In the genomic region with DNA sequence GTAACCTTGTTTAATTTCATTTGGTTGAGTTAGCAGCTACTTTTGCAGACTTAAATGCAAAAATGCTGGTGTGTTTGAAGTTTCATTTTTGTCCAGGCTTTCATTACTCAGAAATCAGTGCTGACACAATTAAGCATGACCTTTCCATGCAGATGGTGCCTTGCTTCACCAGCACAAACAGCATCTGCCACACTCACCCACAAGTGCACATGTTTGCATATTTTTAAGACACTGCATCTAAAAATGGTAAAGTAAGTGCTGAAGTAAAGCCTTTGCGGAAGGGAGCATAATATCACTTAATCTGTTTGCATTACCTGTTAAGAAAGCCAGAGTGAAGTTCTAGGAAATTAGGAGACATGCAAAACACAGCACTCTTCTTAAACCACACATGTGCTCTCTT, we compare ENCODE assay signal across 19 cellular contexts. TPM values are rescaled to one million over a fixed set of nuclear protein-coding genes. Genes with fewer than 3 reads are reported as not detected.
DNase-seq lines count a peak whose midpoint lies in the region; TF ChIP-seq lines count a peak whose summit lies in the region.
"Had no signal": no experiment of that assay in that cellular context is flagged by ENCODE, and none has a peak within 500 bp of the region (broad histone marks: within the 10 kb centered on the region; RNA-seq: fewer than 3 reads in every experiment).

No MANE protein-coding gene starts in this region.

- H2BK5ac ChIP-seq in H9 (ENCODE audit: insufficient read length, low read length): no peak overlapping the region

- no peak overlapping the region for H3K4me2 ChIP-seq in H9 (ENCODE audit: insufficient read depth, insufficient read length, low read length)

- H3K4me3 ChIP-seq in endocrine pancreas (ENCODE audit: control insufficient read depth, insufficient read depth, low read length): peak overlapping the region; percentile 14

- no peak overlapping the region for H3K9ac ChIP-seq in endocrine pancreas (ENCODE audit: control insufficient read depth, insufficient read depth, low read length)
- no peak overlapping the region for H3K9ac ChIP-seq in H9 (ENCODE audit: extremely low read depth, insufficient read length, low read length)

- H4K91ac ChIP-seq in H9 (ENCODE audit: insufficient read length, low read depth, low read length): no peak overlapping the region

- no peak overlapping the region for H2BK120ac ChIP-seq in H9 (ENCODE audit: low read depth, low read length, poor library complexity, severe bottlenecking)

- H3K36me3 Mint-ChIP-seq in immature natural killer cell: no peaks in the 10 kb centered on the region
- no peaks in the 10 kb centered on the region for H3K36me3 Mint-ChIP-seq in H9 (ENCODE audit: insufficient read depth in 1 of 3, low read depth in 3 of 3)
- H3K36me3 Mint-ChIP-seq: CD8-positive, alpha-beta memory T cell had no signal

- no peak overlapping the region for H3K14ac ChIP-seq in H9 (ENCODE audit: insufficient read depth, low read length)

- H3K4me3 Mint-ChIP-seq in immature natural killer cell: no peak overlapping the region
- no peak overlapping the region for H3K4me3 Mint-ChIP-seq in H9
- H3K4me3 Mint-ChIP-seq: CD8-positive, alpha-beta memory T cell; T-helper 1 cell treated with Interleukin-12 subunit alpha and Interleukin-12 subunit beta and Interleukin-4 antibody, amounts not matched to agents 30 μg/mL and 1 μg/mL, for 36 hours had no signal

- no peak for TF ChIP-seq CTCF in H9 (conservative IDR thresholded peaks at IDR 0.05)

- no peaks in the 10 kb centered on the region for H3K9me3 Mint-ChIP-seq in immature natural killer cell
- no peaks in the 10 kb centered on the region for H3K9me3 Mint-ChIP-seq in H9
- H3K9me3 Mint-ChIP-seq: CD8-positive, alpha-beta memory T cell; T-helper 1 cell treated with Interleukin-12 subunit alpha and Interleukin-12 subunit beta and Interleukin-4 antibody, amounts not matched to agents 30 μg/mL and 1 μg/mL, for 36 hours had no signal

- H4K5ac ChIP-seq in H9 (ENCODE audit: insufficient read length, low read depth, low read length): no peak overlapping the region

- no peak overlapping the region for H3K4ac ChIP-seq in H9 (ENCODE audit: low read depth, low read length)

- no peak overlapping the region for H3T11ph ChIP-seq in H9 (ENCODE audit: low read length)

- no peaks in the 10 kb centered on the region for H3K79me1 ChIP-seq in H9 (ENCODE audit: insufficient read depth, low read depth, low read length, poor library complexity, severe bottlenecking)

- no peaks in the 10 kb centered on the region for H3K36me3 ChIP-seq in endocrine pancreas (ENCODE audit: control insufficient read depth, insufficient read depth, low read length)

- H3K4me1 ChIP-seq in endocrine pancreas (ENCODE audit: control insufficient read depth, insufficient read depth, low read length) (no peaks in the 10 kb centered on the region), H9 (ENCODE audit: insufficient read depth, low read length) (no peaks in the 10 kb centered on the region)

- no peak overlapping the region for H3K56ac ChIP-seq in H9 (ENCODE audit: insufficient read length, low read depth, low read length)

- H4K8ac ChIP-seq in H9 (replicated peaks; ENCODE audit: insufficient read length, low read depth, low read length): no peak overlapping the region

- no CpG with 5 or more reads among the region's 1 CpG for WGBS in H9 (ENCODE audit: extremely low coverage, insufficient read length, low lambda C conversion rate)

- H3K27ac Mint-ChIP-seq in immature natural killer cell (no peak overlapping the region), H9 (no peak overlapping the region)
- H3K27ac Mint-ChIP-seq: T-helper 1 cell treated with Interleukin-12 subunit alpha and Interleukin-12 subunit beta and Interleukin-4 antibody, amounts not matched to agents 30 μg/mL and 1 μg/mL, for 36 hours had no signal

- no peaks in the 10 kb centered on the region for H3K9me3 ChIP-seq in endocrine pancreas (ENCODE audit: control insufficient read depth, low read length)
- no peaks in the 10 kb centered on the region for H3K9me3 ChIP-seq in H9 (ENCODE audit: control insufficient read depth, low read depth, low read length)

- no peak overlapping the region for H2BK12ac ChIP-seq in H9 (ENCODE audit: insufficient read length, low read depth, low read length)

- H3K23me2 ChIP-seq in H9 (ENCODE audit: insufficient read length, low read depth, low read length, poor library complexity, severe bottlenecking): no peaks in the 10 kb centered on the region

- no peak overlapping the region for H2BK20ac ChIP-seq in H9 (ENCODE audit: low read depth, low read length, poor library complexity, severe bottlenecking)

- H3K4me1 Mint-ChIP-seq in immature natural killer cell (no peaks in the 10 kb centered on the region), H9 (peaks cover 0 to 4% of the 10 kb centered on the region in 2 experiments; a peak in 1 of 4 replicates)

- H3K79me2 ChIP-seq in H9 (ENCODE audit: insufficient read depth, low read length): no peaks in the 10 kb centered on the region

- no peak overlapping the region for H2AFZ ChIP-seq in H9 (ENCODE audit: low read length)

- H3K27me3 Mint-ChIP-seq in immature natural killer cell (ENCODE audit: low read depth in 3 of 3) (peaks cover 5 to 8% (median 6%) of the 10 kb centered on the region in 3 donors), H9 (ENCODE audit: low read depth) (no peaks in the 10 kb centered on the region)

- no peak overlapping the region for H2AK5ac ChIP-seq in H9 (ENCODE audit: insufficient read length, low read length)

- no peak overlapping the region for H3K18ac ChIP-seq in H9 (ENCODE audit: insufficient read length, low read depth, low read length)

- no peak overlapping the region for H3K23ac ChIP-seq in H9 (ENCODE audit: insufficient read length, low read depth, low read length)

- DNase-seq in NCI-H82 (lab: John Stamatoyannopoulos, UW) (peak; percentile 12), NCI-H82 treated with DMSO at 0.1 percent for 48 hours (lab: John Stamatoyannopoulos, UW; ENCODE audit: unreplicated experiment) (no peak), NCI-H524 (lab: John Stamatoyannopoulos, UW) (peak; percentile 15 to 79), immature natural killer cell (no peak), H9 (no peak), inferior parietal cortex (ENCODE audit: extremely low spot score) (no peak)
- no peak for DNase-seq in activated naive CD4-positive, alpha-beta T cell treated with anti-CD3 and anti-CD28 coated beads, Interleukin-2, amount 50 U/mL, for 16 hours
- DNase-seq: C1 segment of cervical spinal cord; CD8-positive, alpha-beta memory T cell; DMS79 treated with DMSO at 0.1 percent for 48 hours; KG1; NCI-H1048; NCI-H1436; NCI-H2029; PC-3 had no signal

- no peaks in the 10 kb centered on the region for H4K20me1 ChIP-seq in H9 (ENCODE audit: control insufficient read depth, insufficient read depth, insufficient read length)

- no peak overlapping the region for H2BK15ac ChIP-seq in H9 (ENCODE audit: low read depth, low read length)

- H3K27me3 ChIP-seq in endocrine pancreas (ENCODE audit: control insufficient read depth, insufficient read depth, low read length) (no peaks in the 10 kb centered on the region), H9 (ENCODE audit: insufficient read depth, low read length) (no peaks in the 10 kb centered on the region)

- H3K27ac ChIP-seq in H9 (ENCODE audit: insufficient read length, low read depth, low read length): no peak overlapping the region

RNA-seq across cellular contexts. Expression of a gene that starts 7.3 kb away (rescaled TPM):
- 10 to 100 TPM; 11.7 to 13.8 (median 13.2) TPM for polyA plus RNA-seq in immature natural killer cell
- not detected in 2 replicates for total RNA-seq in H9 (2021)
- total RNA-seq: G401, H4 had no signal

Comparison
In these comparisons a context has a peak if more than half of its experiments do, and no peak if none do; other contexts are left out.
1. DNase-seq: peak in NCI-H82 (single experiment) and NCI-H524 (2 of 2); none in NCI-H82 treated with DMSO at 0.1 percent for 48 hours (single experiment), immature natural killer cell (0 of 3), H9 (single experiment), activated naive CD4-positive, alpha-beta T cell treated with anti-CD3 and anti-CD28 coated beads, Interleukin-2, amount 50 U/mL, for 16 hours (single experiment) and inferior parietal cortex (single experiment).